9 cellular contexts compared by ENCODE assay signal in the genomic region with DNA sequence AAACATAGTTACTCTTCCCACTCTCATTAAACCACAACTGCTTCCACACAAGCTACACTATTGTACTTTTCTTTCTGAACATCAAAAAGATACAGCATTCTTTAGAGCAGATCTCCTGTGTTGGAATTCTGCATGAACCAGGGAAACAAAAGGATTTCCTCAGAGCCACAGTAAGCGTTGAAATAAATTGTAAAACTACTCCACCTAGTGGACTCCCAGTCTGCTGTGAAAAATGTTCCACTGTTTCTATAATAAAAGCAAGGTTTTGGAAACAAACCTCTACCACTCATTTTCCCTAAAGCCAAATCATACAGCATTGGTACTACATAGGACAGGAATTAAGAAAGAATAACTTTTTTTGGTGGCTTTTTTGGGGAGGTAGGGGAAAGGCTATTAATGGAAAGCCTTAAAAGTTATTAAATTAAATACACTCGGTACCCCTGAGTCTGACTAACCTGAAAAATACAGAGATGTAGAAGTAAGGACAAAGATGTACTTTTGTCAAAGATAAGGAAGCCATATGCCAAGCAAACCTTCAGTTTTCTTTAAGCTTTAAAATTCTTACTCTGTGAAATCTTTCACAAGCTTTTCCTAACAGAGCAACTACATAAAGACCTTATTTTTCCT. TPM values are rescaled to one million over a fixed set of nuclear protein-coding genes. Genes with fewer than 3 reads are reported as not detected.
DNase-seq lines count a peak whose midpoint lies in the region; ATAC-seq and TF ChIP-seq lines count a peak whose summit lies in the region.
"Had no signal": no experiment of that assay in that cellular context is flagged by ENCODE, and none has a peak within 500 bp of the region (broad histone marks: within the 10 kb centered on the region; RNA-seq: fewer than 3 reads in every experiment).

No MANE protein-coding gene starts in this region.

- in situ Hi-C loops in astrocyte of the cerebellum (cut with HindIII; ENCODE audit: low sequenced_read_pairs) = loop anchor here (25.0 kb wide), 1 partner anchor 1058 kb away; no protein-coding TSS in a partner anchor

- no peak overlapping the region for H3K4me3 Mint-ChIP-seq in activated T-cell treated with anti-CD3 and anti-CD28 coated beads, Interleukin-2, amount 50 U/mL, for 4 hours
- H3K4me3 Mint-ChIP-seq: activated naive CD8-positive, alpha-beta T cell had no signal

- peak; percentile 70 for TF ChIP-seq CTCF in astrocyte of the cerebellum (IDR thresholded peaks at IDR 0.05; ENCODE audit: low read depth, low read length, missing control alignments)

- H3K36me3 Mint-ChIP-seq in activated T-cell treated with anti-CD3 and anti-CD28 coated beads, Interleukin-2, amount 50 U/mL, for 4 hours (ENCODE audit: insufficient read depth) = peaks cover 18% of the 10 kb centered on the region

- no peaks in the 10 kb centered on the region for H3K27me3 Mint-ChIP-seq in activated T-cell treated with anti-CD3 and anti-CD28 coated beads, Interleukin-2, amount 50 U/mL, for 4 hours (ENCODE audit: low read depth)
- H3K27me3 Mint-ChIP-seq: activated naive CD8-positive, alpha-beta T cell had no signal

- DNase-seq in SIG-M5 treated with dmso at 0.1 percent for 504 hours (lab: John Stamatoyannopoulos, UW; ENCODE audit: unreplicated experiment) (peak; percentile 54), SIG-M5 (lab: John Stamatoyannopoulos, UW) (no peak), NCI-H2029 treated with DMSO at 0.1 percent for 48 hours (lab: John Stamatoyannopoulos, UW) (peak; percentile 19), astrocyte of the cerebellum (ENCODE audit: low read depth) (peak; percentile 68), iPS-NIHi11 (ENCODE audit: low spot score) (peak; percentile 55), superior temporal gyrus (ENCODE audit: extremely low spot score) (peak; percentile 95)
- DNase-seq in activated T-cell treated with anti-CD3 and anti-CD28 coated beads, Interleukin-2, amount 50 U/mL, for 4 hours = no peak

- no peaks in the 10 kb centered on the region for H3K9me3 Mint-ChIP-seq in activated T-cell treated with anti-CD3 and anti-CD28 coated beads, Interleukin-2, amount 50 U/mL, for 4 hours

- no peak overlapping the region for H3K4me3 ChIP-seq in astrocyte of the cerebellum (ENCODE audit: low read depth, low read length)

- H3K4me1 Mint-ChIP-seq in activated T-cell treated with anti-CD3 and anti-CD28 coated beads, Interleukin-2, amount 50 U/mL, for 4 hours (ENCODE audit: low read depth) = no peaks in the 10 kb centered on the region

- no peak for ATAC-seq in activated T-cell treated with anti-CD3 and anti-CD28 coated beads, Interleukin-2, amount 50 U/mL, for 4 hours
- no peak for ATAC-seq in GM21717 (IDR thresholded peaks at IDR 0.05; ENCODE audit: unreplicated experiment)

RNA-seq across cellular contexts. Expression of gene NUFIP1, which starts 19.3 kb away (rescaled TPM):
- total RNA-seq in activated T-cell treated with anti-CD3 and anti-CD28 coated beads, Interleukin-2, amount 50 U/mL, for 4 hours = 10 to 100 TPM; 15.7 to 16.3 (median 16.0) TPM

RNA-seq across cellular contexts. Expression of gene GPALPP1, which starts 19.4 kb away (rescaled TPM):
- 10 to 100 TPM; 20.5 to 22.8 (median 21.9) TPM for total RNA-seq in activated T-cell treated with anti-CD3 and anti-CD28 coated beads, Interleukin-2, amount 50 U/mL, for 4 hours

Comparison
In these comparisons a context has a peak if more than half of its experiments do, and no peak if none do; other contexts are left out.
1. DNase-seq: peak in SIG-M5 treated with dmso at 0.1 percent for 504 hours (single experiment), NCI-H2029 treated with DMSO at 0.1 percent for 48 hours (single experiment), astrocyte of the cerebellum (single experiment), iPS-NIHi11 (single experiment) and superior temporal gyrus (single experiment); none in SIG-M5 (single experiment) and activated T-cell treated with anti-CD3 and anti-CD28 coated beads, Interleukin-2, amount 50 U/mL, for 4 hours (single experiment).